ENCODE assay signal across 8 cellular contexts in the genomic region with DNA sequence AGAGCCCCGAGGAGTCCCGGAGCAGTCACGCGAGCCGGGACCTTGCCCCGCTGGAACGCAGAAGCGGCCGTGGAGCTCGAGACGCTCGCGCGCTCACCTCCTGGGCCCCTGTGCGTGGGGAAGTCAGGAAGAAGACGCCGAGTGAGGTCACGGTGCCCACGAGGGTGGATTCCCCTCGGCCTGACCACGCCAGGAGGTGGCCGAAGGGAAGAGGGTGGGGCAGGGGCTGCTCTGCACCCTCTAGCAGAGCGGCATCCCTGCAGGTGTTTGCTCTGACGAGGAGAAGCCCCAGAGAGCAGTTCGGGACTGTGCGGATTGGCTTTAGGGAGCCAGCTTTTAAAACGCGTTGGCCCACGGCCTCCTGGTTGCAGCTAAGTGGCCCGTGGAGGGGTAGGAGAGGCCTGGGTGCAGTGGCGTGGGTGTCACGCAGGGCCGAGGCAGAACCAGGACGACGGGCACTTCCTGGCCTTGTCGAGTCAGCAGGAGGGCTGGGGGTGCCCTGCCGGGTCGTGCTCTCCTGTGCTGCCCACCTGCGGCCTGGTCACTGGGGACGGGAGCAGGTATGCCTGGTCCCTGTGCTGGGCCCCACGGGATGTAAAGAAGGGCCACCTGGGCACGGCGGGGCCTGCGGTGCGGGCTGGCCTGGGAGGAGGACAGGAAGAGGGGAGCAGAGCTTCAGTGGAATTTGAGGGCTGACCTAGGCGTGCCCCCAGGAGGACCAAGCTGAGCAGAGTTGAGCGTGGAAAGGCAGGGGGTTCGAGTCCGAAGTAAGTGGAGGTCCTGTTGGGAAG. TPM values are rescaled to one million over a fixed set of nuclear protein-coding genes. Genes with fewer than 3 reads are reported as not detected.
DNase-seq lines count a peak whose midpoint lies in the region; ATAC-seq and TF ChIP-seq lines count a peak whose summit lies in the region.

No MANE protein-coding gene starts in this region.

- H3K9ac ChIP-seq in BLaER1 treated with 17β-estradiol and CSF1 and Interleukin-3, amounts not matched to agents 10 nM and 100 nM, result peak overlapping the region; percentile 82 to 93 (median 90)
- peak overlapping the region; percentile 99 for H3K9ac ChIP-seq in HCT116 (ENCODE audit: low read length)

- H3K79me2 ChIP-seq in HCT116 (ENCODE audit: insufficient read depth, low read length), result peaks cover 56% of the 10 kb centered on the region

- H3K27me3 ChIP-seq in BLaER1 treated with 17β-estradiol and CSF1 and Interleukin-3, amounts not matched to agents 10 nM and 100 nM, result peaks cover 7 to 42% (median 20%) of the 10 kb centered on the region in 11 experiments; a peak in 18 of 22 replicates
- H3K27me3 ChIP-seq in HCT116 (ENCODE audit: insufficient read depth, low read length) (no peaks in the 10 kb centered on the region), prostate gland (replicated peaks; ENCODE audit: insufficient read depth) (no peaks in the 10 kb centered on the region)

- POLR2A ChIA-PET in HCT116 (lab: Charles Lee), result no interaction called here

- H3K4me1 ChIP-seq in BLaER1 treated with 17β-estradiol and CSF1 and Interleukin-3, amounts not matched to agents 10 nM and 100 nM, result peaks cover 65 to 82% (median 79%) of the 10 kb centered on the region in 10 experiments
- H3K4me1 ChIP-seq in HCT116 (ENCODE audit: control insufficient read depth in 1 of 2, insufficient read depth in 2 of 2, low read length in 2 of 2) (peaks cover 26 to 60% of the 10 kb centered on the region in 2 experiments), prostate gland (replicated peaks) (peaks cover 14% of the 10 kb centered on the region)

- TF ChIP-seq POLR2A in HCT116 (IDR thresholded peaks at IDR 0.05; ENCODE audit: borderline replicate concordance, extremely low read depth, insufficient read depth, insufficient read length) (no peak), prostate gland (IDR thresholded peaks at IDR 0.05) (no peak)

- DNase-seq in HCT116 (ENCODE audit: low read depth, low spot score) (no peak), foreskin fibroblast (peak in 1 of 2 donors; percentile 42), prostate gland (ENCODE audit: low spot score) (no peak), superior temporal gyrus (ENCODE audit: extremely low spot score) (no peak)
- no peak for DNase-seq in stimulated activated CD4-positive, alpha-beta T cell treated with anti-CD3 and anti-CD28 coated beads, Interleukin-12 subunit alpha, Interleukin-12 subunit beta, amount 100 ng/mL, for 4 hours

- H3K9me2 ChIP-seq in HCT116 (ENCODE audit: insufficient read depth), result no peaks in the 10 kb centered on the region

- intact Hi-C loops in HCT116 (cut with micrococcal nuclease) (no loop called here), prostate gland (cut with DNase I) (no loop called here)

- WGBS in prostate gland, result 12% methylated on average over 44 of the region's 49 CpGs

- H3K4me2 ChIP-seq in BLaER1 treated with 17β-estradiol and CSF1 and Interleukin-3, amounts not matched to agents 10 nM and 100 nM, result peak overlapping the region; percentile 87 to 100 (median 99)
- peak overlapping the region; percentile 99 for H3K4me2 ChIP-seq in HCT116 (ENCODE audit: low read length)

- CTCF ChIA-PET in HCT116 (lab: Charles Lee), result no interaction called here

- H3K4me3 ChIP-seq in BLaER1 treated with 17β-estradiol and CSF1 and Interleukin-3, amounts not matched to agents 10 nM and 100 nM, result peak overlapping the region; percentile 74 to 100 (median 96)
- H3K4me3 ChIP-seq in HCT116 (replicated peaks in 1 of 2; ENCODE audit: low read depth in 1 of 2, low read length in 2 of 2) (peak overlapping the region; percentile 96 to 99), WI38 (ENCODE audit: low read depth, low read length) (peak overlapping the region; percentile 87), foreskin fibroblast (ENCODE audit: low read depth in 1 of 2, low read length in 2 of 2) (peak overlapping the region; percentile 85 to 91), prostate gland (peak overlapping the region; percentile 80 to 95)

- peak overlapping the region; percentile 71 to 90 (median 86) for H3K27ac ChIP-seq in BLaER1 treated with 17β-estradiol and CSF1 and Interleukin-3, amounts not matched to agents 10 nM and 100 nM
- H3K27ac ChIP-seq in HCT116 (ENCODE audit: low read depth, low read length), result peak overlapping the region; percentile 72
- H3K27ac ChIP-seq in prostate gland, result peak overlapping the region; percentile 81 to 83

- BruUV-seq in HCT116 (replicated peaks; lab: Mats Ljungman, UMichigan), result no TSS peak

- peak; percentile 5; the same call in 1 of the 2 replicates for ATAC-seq in HCT116
- no peak for ATAC-seq in GM21737 (IDR thresholded peaks at IDR 0.05; ENCODE audit: unreplicated experiment)

- no peak for TF ChIP-seq RAD21 in HCT116 (IDR thresholded peaks at IDR 0.05; ENCODE audit: low read depth)

- RAD21 ChIA-PET in HCT116 (lab: Charles Lee; ENCODE audit: low non-redundant PET in 1 of 2, low total read pairs in 2 of 2, uncharacterized antibody in 2 of 2, unreplicated experiment in 2 of 2), result no interaction called here

- no peak overlapping the region for H2AFZ ChIP-seq in HCT116 (ENCODE audit: low read depth, low read length, poor library complexity, severe bottlenecking)

- H4K20me1 ChIP-seq in BLaER1 treated with 17β-estradiol and CSF1 and Interleukin-3, amounts not matched to agents 10 nM and 100 nM, result peaks cover 33 to 58% (median 46%) of the 10 kb centered on the region in 11 experiments
- peaks cover 5% of the 10 kb centered on the region; the same call in 1 of the 2 replicates for H4K20me1 ChIP-seq in HCT116 (ENCODE audit: insufficient read depth)

- H3K9me3 ChIP-seq in BLaER1 treated with 17β-estradiol and CSF1 and Interleukin-3, amounts not matched to agents 10 nM and 100 nM (replicated peaks in 1 of 11), result no peaks in the 10 kb centered on the region
- H3K9me3 ChIP-seq in HCT116 (ENCODE audit: control insufficient read depth in 1 of 2, insufficient read depth in 1 of 2, low read depth in 1 of 2, low read length in 2 of 2) (no peaks in the 10 kb centered on the region), prostate gland (no peaks in the 10 kb centered on the region)

- H3K36me3 ChIP-seq in BLaER1 treated with 17β-estradiol and CSF1 and Interleukin-3, amounts not matched to agents 10 nM and 100 nM, result peaks cover 0 to 40% (median 18%) of the 10 kb centered on the region in 11 experiments; a peak in 20 of 22 replicates
- peaks cover 3 to 22% of the 10 kb centered on the region in 2 experiments; a peak in 1 of 4 replicates for H3K36me3 ChIP-seq in HCT116 (ENCODE audit: control insufficient read depth in 1 of 2, insufficient read depth in 2 of 2, low read length in 2 of 2)
- no peaks in the 10 kb centered on the region for H3K36me3 ChIP-seq in prostate gland

- TF ChIP-seq CTCF in HCT116 (IDR thresholded peaks at IDR 0.05 in 2 of 3, conservative IDR thresholded peaks at IDR 0.05 in 1 of 3; ENCODE audit: borderline replicate concordance in 1 of 3, insufficient read depth in 1 of 3, low read depth in 2 of 3, low read length in 2 of 3), result no peak
- TF ChIP-seq CTCF in WI38 (IDR thresholded peaks at IDR 0.05; ENCODE audit: low read depth, low read length), result no peak
- no peak for TF ChIP-seq CTCF in foreskin fibroblast (IDR thresholded peaks at IDR 0.05; ENCODE audit: low read depth, low read length)
- no peak for TF ChIP-seq CTCF in prostate gland (IDR thresholded peaks at IDR 0.05)

TF ChIP-seq in HCT116, 20 proteins besides CTCF, POLR2A, EP300 and RAD21:
- TF ChIP-seq YY1 (IDR thresholded peaks at IDR 0.05; ENCODE audit: extremely low read depth, insufficient replicate concordance, low read depth, low read length), result no peak
- no peak for TF ChIP-seq REST (IDR thresholded peaks at IDR 0.05; ENCODE audit: low read depth)
- TF ChIP-seq POLR2AphosphoS5 (IDR thresholded peaks at IDR 0.05; ENCODE audit: low read depth, low read length), result no peak

RNA-seq across cellular contexts. Expression of gene PDXK, which starts 1.0 kb away (rescaled TPM):
- total RNA-seq in HCT116 (2021; ENCODE audit: unreplicated experiment) (127 TPM), prostate gland (100 to 1,000 TPM in 1 of 2 donors, 10 to 100 TPM in 1; 61.4 to 161 TPM)
- polyA plus RNA-seq in HCT116 (2012), result 133 and 151 TPM in 2 replicates

RNA-seq across cellular contexts. Expression of gene CSTB, which starts 56.2 kb away (rescaled TPM):
- total RNA-seq in HCT116 (2021; ENCODE audit: unreplicated experiment) (57.5 TPM), prostate gland (10 to 100 TPM; 13.3 to 34.7 TPM)
- 114 and 120 TPM in 2 replicates for polyA plus RNA-seq in HCT116 (2012)
